Comparison of ENCODE assay signal across 1 cellular context in the genomic region with DNA sequence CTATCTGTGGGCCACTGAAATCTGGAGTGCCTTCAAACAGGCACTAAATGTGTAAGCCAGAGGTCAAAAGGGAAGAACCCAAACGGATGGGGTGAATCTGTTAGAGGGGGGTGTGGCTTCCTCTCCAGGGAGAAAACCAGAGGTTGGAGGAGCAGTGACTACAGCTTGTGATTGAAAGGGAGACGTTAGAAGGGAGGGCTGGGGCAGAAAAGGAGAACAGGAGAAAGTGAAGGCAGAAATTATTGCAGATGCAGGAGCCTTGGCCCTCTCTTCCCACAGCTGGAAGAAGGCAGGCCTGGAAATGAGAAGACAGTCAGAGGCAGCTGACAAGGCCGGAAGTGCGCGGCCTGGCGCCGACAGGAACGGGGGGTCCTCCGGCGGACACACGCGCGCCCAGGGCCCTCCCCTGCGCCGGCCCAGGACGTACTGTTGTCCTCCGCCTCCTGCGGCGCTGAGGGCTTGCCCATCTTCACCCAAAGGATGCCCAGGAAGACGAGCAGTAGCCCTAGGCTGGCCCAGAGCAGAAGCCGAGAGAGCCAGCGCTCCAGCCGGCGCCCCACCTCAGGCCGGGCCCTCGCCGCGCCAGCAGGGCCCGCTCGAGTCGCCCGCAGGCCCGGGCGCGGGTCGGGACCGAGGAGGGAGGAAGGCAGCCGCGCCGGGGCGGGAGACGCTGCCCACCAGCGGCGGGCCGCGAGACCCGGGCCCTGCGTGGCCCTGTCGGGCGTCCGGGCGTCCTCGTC.
TF ChIP-seq lines count a peak whose summit lies in the region.

No MANE protein-coding gene starts in this region.

TF ChIP-seq in HEK293, 187 proteins besides CTCF, POLR2A, EP300 and RAD21 (continued from another document):
- TF ChIP-seq, protein P1, sequence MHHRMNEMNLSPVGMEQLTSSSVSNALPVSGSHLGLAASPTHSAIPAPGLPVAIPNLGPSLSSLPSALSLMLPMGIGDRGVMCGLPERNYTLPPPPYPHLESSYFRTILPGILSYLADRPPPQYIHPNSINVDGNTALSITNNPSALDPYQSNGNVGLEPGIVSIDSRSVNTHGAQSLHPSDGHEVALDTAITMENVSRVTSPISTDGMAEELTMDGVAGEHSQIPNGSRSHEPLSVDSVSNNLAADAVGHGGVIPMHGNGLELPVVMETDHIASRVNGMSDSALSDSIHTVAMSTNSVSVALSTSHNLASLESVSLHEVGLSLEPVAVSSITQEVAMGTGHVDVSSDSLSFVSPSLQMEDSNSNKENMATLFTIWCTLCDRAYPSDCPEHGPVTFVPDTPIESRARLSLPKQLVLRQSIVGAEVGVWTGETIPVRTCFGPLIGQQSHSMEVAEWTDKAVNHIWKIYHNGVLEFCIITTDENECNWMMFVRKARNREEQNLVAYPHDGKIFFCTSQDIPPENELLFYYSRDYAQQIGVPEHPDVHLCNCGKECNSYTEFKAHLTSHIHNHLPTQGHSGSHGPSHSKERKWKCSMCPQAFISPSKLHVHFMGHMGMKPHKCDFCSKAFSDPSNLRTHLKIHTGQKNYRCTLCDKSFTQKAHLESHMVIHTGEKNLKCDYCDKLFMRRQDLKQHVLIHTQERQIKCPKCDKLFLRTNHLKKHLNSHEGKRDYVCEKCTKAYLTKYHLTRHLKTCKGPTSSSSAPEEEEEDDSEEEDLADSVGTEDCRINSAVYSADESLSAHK (tag by site-specific recombination; IDR thresholded peaks at IDR 0.05), result no peak
- TF ChIP-seq ZNF23 (tag by site-specific recombination; IDR thresholded peaks at IDR 0.05; ENCODE audit: borderline replicate concordance), result no peak
